In the genomic region with DNA sequence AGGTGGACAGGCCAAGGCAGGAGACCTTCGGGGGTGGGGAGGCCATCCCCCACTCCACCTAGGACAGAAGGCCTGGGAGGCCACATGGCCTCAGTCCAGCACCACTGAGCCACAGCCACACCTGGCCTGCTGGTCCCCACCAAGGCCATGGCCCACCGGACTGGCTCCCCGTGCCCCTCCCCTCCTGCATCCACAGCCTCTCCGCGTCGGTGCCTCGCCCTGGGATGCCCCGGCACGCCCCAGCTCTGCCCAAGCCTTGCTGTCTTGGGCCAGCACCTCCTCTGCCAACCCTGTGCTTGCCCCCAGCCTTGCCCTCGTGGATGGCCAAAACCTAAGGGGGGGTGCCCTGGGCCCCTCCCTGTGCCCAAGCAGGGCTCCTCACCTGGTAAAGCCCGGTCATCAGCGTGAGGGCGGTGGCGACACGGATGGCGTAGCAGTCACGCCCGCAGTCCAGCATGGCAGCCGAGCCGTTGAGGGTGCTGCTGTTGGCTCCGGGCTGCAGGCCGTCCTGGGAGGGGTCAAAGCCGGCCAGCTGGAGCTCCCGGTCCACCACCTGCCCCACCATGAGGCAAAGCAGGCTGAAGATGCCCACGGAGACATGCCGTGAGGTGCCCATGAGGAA, we compare ENCODE assay signal across 21 cellular contexts. TPM values are rescaled to one million over a fixed set of nuclear protein-coding genes. Genes with fewer than 3 reads are reported as not detected.
"Had no signal": no experiment of that assay in that cellular context is flagged by ENCODE, and none has a peak within 500 bp of the region (broad histone marks: within the 10 kb centered on the region; RNA-seq: fewer than 3 reads in every experiment).

No MANE protein-coding gene starts in this region.

- DNase-seq: activated CD4-positive, alpha-beta T cell treated with anti-CD3 and anti-CD28 coated beads for 4 hours; activated CD8-positive, alpha-beta T cell treated with anti-CD3 and anti-CD28 coated beads for 36 hours; activated effector memory CD4-positive, alpha-beta T cell treated with Interleukin-2 at 50 U/mL for 16 hours; activated naive CD4-positive, alpha-beta T cell; activated T-cell treated with anti-CD3 and anti-CD28 coated beads, Interleukin-2, amount 50 U/mL, for 24 hours; aorta; MG63; NCI-H1105; NCI-H1436; NCI-H1694 treated with DMSO at 0.1 percent for 48 hours; NCI-H2029 treated with DMSO at 0.1 percent for 48 hours; NCI-H510A treated with DMSO at 0.1 percent for 48 hours; NCI-H69; NK-92 treated with Interleukin-12 subunit alpha and Interleukin-12 subunit beta, amount 100 ng/mL, for 24 hours; OCI-M1; SHP77 treated with DMSO at 0.1 percent for 48 hours had no signal

- H3K27ac ChIP-seq: breast epithelium, RWPE1 had no signal

- H3K36me3 ChIP-seq: breast epithelium, MG63 had no signal

- ATAC-seq: activated CD4-positive, CD25-positive, alpha-beta regulatory T cell treated with anti-CD3 and anti-CD28 coated beads, Interleukin-2, amount 50 U/mL, for 24 hours; activated CD8-positive, alpha-beta T cell treated with anti-CD3 and anti-CD28 coated beads for 36 hours; Panc1 had no signal

- H3K4me3 ChIP-seq: breast epithelium, MG63 had no signal

- H3K9me3 ChIP-seq: breast epithelium, MG63 had no signal

- H3K27me3 ChIP-seq: breast epithelium, MG63 had no signal

RNA-seq across cellular contexts. Expression of a gene that starts 2.3 kb away (rescaled TPM):
- total RNA-seq: SK-MEL-5 had no signal
